ENCODE assay signal across 9 cellular contexts in the genomic region with DNA sequence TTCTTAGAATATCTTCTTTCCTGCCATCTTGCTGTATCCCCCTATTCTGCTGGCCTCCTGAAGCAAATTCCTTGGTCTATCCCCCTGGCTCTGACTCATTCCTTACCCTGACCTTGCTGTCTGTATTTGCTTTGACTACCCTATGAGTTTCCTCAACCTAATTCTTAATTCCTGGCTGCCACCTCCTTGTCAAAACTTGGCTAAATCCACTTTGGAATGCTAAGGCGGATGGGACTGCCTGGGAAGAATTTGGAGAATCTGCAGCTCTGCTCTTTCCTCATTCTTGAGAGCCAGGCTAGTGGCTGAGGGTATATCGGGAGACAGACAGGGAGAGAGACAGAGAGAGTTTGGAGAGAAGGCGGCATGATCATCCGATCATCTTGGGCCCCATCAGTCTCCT. TPM values are rescaled to one million over a fixed set of nuclear protein-coding genes. Genes with fewer than 3 reads are reported as not detected.
DNase-seq lines count a peak whose midpoint lies in the region; ATAC-seq and TF ChIP-seq lines count a peak whose summit lies in the region.
"Had no signal": no experiment of that assay in that cellular context is flagged by ENCODE, and none has a peak within 500 bp of the region (broad histone marks: within the 10 kb centered on the region; RNA-seq: fewer than 3 reads in every experiment).

No MANE protein-coding gene starts in this region.

- peak overlapping the region; percentile 93 for H3K27ac ChIP-seq in smooth muscle cell (ENCODE audit: low read depth)

- H3K79me2 ChIP-seq in smooth muscle cell (ENCODE audit: low read depth) = peaks cover 17% of the 10 kb centered on the region

- peak; percentile 23 for DNase-seq in H4 (ENCODE audit: low spot score)
- peak; percentile 92 for DNase-seq in adipocyte (ENCODE audit: low read depth)
- no peak for DNase-seq in left ventricle myocardium superior
- DNase-seq in smooth muscle cell (lab: John Stamatoyannopoulos, UW; ENCODE audit: unreplicated experiment) = no peak
- no peak for DNase-seq in activated effector memory CD4-positive, alpha-beta T cell treated with anti-CD3 and anti-CD28 coated beads, Interleukin-2, amount 50 U/mL, for 16 hours
- DNase-seq in activated CD4-positive, alpha-beta T cell treated with anti-CD3 and anti-CD28 coated beads for 4 hours = no peak
- DNase-seq: immature natural killer cell had no signal

- peak overlapping the region; percentile 51 for H2AFZ ChIP-seq in smooth muscle cell (ENCODE audit: low read depth)

- intact Hi-C loops in left ventricle myocardium superior (cut with micrococcal nuclease) = no loop called here

- no peaks in the 10 kb centered on the region for H3K36me3 ChIP-seq in adipocyte (ENCODE audit: control insufficient read depth, insufficient read depth, low read length, severe bottlenecking)
- H3K36me3 ChIP-seq in smooth muscle cell (ENCODE audit: low read depth) = no peaks in the 10 kb centered on the region

- WGBS in smooth muscle cell (ENCODE audit: low lambda C conversion rate) = 4% methylated on average over 4 of the region's 4 CpGs

- peak overlapping the region; percentile 81 for H3K4me2 ChIP-seq in smooth muscle cell

- ATAC-seq in left ventricle myocardium superior (peak; percentile 14), GM18873 (IDR thresholded peaks at IDR 0.05; ENCODE audit: low FRiP score, unreplicated experiment) (no peak), HG03175 (IDR thresholded peaks at IDR 0.05; ENCODE audit: unreplicated experiment) (no peak)

- H3K27me3 ChIP-seq in adipocyte (replicated peaks; ENCODE audit: control insufficient read depth, insufficient read depth, low read length) = no peaks in the 10 kb centered on the region
- no peaks in the 10 kb centered on the region for H3K27me3 ChIP-seq in smooth muscle cell (ENCODE audit: low read depth)

- H3K9ac ChIP-seq in adipocyte (ENCODE audit: low read length) = peak overlapping the region; percentile 70
- H3K9ac ChIP-seq in smooth muscle cell (ENCODE audit: low read depth) = peak overlapping the region; percentile 77

- no peak for TF ChIP-seq CTCF in smooth muscle cell (IDR thresholded peaks at IDR 0.05; ENCODE audit: borderline replicate concordance, insufficient read depth, poor library complexity, severe bottlenecking)

- no peaks in the 10 kb centered on the region for H3K9me3 ChIP-seq in adipocyte (ENCODE audit: control insufficient read depth, low read length)
- H3K9me3 ChIP-seq in smooth muscle cell (replicated peaks; ENCODE audit: low read depth) = no peaks in the 10 kb centered on the region

- peaks cover 6% of the 10 kb centered on the region for H3F3A ChIP-seq in smooth muscle cell (ENCODE audit: low read depth)

- no peaks in the 10 kb centered on the region for H4K20me1 ChIP-seq in smooth muscle cell (ENCODE audit: low read depth)

- H3K4me1 ChIP-seq in adipocyte (ENCODE audit: control insufficient read depth, insufficient read depth, low read length) (peaks cover 26% of the 10 kb centered on the region), smooth muscle cell (ENCODE audit: low read depth) (peaks cover 25% of the 10 kb centered on the region)

- H3K4me3 ChIP-seq in adipocyte (ENCODE audit: low read length) (peak overlapping the region; percentile 64), smooth muscle cell (peak overlapping the region; percentile 9)

RNA-seq across cellular contexts. Expression of gene CAP2, which starts 24.4 kb away (rescaled TPM):
- total RNA-seq in H4 (2014; rRNA removed; shearing (Covaris generic)) = 8.9 and 10.9 TPM in 2 replicates
- total RNA-seq in left ventricle myocardium superior = 129 TPM
- 16.8 and 19.0 TPM in 2 replicates for total RNA-seq in smooth muscle cell
- 19.7 and 27.7 TPM in 2 replicates for polyA plus RNA-seq in smooth muscle cell
- polyA plus RNA-seq: immature natural killer cell had no signal

Comparison
In these comparisons a context has a peak if more than half of its experiments do, and no peak if none do; other contexts are left out.
1. DNase-seq: peak in H4 (single experiment) and adipocyte (single experiment); none in left ventricle myocardium superior (single experiment), smooth muscle cell (single experiment), activated effector memory CD4-positive, alpha-beta T cell treated with anti-CD3 and anti-CD28 coated beads, Interleukin-2, amount 50 U/mL, for 16 hours (single experiment) and activated CD4-positive, alpha-beta T cell treated with anti-CD3 and anti-CD28 coated beads for 4 hours (0 of 2).